Comparison of ENCODE assay signal across 1 cellular context in the genomic region with DNA sequence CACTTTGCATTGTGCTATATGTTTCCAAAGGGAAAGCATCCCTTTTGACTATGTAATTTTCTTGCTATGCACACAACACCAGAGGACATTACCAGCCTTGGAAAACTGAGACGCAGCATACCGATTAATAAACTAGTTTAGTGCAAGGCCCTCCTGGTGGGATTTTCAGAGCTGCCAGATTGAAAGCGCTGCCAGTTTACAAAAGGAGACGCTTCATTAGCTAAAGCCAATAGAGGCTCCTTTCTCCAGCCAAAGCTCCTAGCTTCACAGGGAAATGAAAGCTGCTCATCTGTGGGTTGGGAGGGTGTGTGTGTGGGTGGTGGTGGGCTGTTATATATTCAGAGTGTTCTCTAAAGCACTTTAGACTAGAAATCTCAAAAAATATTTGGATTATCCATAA.
TF ChIP-seq lines count a peak whose summit lies in the region.

No MANE protein-coding gene starts in this region.

TF ChIP-seq in GM23338, 12 proteins besides CTCF, POLR2A, EP300 and RAD21 (continued from another document):
- TF ChIP-seq, protein P1, sequence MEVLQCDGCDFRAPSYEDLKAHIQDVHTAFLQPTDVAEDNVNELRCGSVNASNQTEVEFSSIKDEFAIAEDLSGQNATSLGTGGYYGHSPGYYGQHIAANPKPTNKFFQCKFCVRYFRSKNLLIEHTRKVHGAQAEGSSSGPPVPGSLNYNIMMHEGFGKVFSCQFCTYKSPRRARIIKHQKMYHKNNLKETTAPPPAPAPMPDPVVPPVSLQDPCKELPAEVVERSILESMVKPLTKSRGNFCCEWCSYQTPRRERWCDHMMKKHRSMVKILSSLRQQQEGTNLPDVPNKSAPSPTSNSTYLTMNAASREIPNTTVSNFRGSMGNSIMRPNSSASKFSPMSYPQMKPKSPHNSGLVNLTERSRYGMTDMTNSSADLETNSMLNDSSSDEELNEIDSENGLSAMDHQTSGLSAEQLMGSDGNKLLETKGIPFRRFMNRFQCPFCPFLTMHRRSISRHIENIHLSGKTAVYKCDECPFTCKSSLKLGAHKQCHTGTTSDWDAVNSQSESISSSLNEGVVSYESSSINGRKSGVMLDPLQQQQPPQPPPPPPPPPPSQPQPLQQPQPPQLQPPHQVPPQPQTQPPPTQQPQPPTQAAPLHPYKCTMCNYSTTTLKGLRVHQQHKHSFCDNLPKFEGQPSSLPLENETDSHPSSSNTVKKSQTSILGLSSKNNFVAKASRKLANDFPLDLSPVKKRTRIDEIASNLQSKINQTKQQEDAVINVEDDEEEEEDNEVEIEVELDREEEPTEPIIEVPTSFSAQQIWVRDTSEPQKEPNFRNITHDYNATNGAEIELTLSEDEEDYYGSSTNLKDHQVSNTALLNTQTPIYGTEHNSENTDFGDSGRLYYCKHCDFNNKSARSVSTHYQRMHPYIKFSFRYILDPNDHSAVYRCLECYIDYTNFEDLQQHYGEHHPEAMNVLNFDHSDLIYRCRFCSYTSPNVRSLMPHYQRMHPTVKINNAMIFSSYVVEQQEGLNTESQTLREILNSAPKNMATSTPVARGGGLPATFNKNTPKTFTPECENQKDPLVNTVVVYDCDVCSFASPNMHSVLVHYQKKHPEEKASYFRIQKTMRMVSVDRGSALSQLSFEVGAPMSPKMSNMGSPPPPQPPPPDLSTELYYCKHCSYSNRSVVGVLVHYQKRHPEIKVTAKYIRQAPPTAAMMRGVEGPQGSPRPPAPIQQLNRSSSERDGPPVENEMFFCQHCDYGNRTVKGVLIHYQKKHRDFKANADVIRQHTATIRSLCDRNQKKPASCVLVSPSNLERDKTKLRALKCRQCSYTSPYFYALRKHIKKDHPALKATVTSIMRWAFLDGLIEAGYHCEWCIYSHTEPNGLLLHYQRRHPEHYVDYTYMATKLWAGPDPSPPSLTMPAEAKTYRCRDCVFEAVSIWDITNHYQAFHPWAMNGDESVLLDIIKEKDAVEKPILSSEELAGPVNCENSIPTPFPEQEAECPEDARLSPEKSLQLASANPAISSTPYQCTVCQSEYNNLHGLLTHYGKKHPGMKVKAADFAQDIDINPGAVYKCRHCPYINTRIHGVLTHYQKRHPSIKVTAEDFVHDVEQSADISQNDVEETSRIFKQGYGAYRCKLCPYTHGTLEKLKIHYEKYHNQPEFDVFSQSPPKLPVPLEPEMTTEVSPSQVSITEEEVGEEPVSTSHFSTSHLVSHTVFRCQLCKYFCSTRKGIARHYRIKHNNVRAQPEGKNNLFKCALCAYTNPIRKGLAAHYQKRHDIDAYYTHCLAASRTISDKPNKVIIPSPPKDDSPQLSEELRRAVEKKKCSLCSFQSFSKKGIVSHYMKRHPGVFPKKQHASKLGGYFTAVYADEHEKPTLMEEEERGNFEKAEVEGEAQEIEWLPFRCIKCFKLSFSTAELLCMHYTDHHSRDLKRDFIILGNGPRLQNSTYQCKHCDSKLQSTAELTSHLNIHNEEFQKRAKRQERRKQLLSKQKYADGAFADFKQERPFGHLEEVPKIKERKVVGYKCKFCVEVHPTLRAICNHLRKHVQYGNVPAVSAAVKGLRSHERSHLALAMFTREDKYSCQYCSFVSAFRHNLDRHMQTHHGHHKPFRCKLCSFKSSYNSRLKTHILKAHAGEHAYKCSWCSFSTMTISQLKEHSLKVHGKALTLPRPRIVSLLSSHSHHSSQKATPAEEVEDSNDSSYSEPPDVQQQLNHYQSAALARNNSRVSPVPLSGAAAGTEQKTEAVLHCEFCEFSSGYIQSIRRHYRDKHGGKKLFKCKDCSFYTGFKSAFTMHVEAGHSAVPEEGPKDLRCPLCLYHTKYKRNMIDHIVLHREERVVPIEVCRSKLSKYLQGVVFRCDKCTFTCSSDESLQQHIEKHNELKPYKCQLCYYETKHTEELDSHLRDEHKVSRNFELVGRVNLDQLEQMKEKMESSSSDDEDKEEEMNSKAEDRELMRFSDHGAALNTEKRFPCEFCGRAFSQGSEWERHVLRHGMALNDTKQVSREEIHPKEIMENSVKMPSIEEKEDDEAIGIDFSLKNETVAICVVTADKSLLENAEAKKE (CRISPR knock-in tag; IDR thresholded peaks at IDR 0.05), result no peak
- TF ChIP-seq EZH2phosphoT487 (IDR thresholded peaks at IDR 0.05; ENCODE audit: unreplicated experiment) (no peak), STAT1 (IDR thresholded peaks at IDR 0.05; ENCODE audit: unreplicated experiment) (no peak), NANOG (IDR thresholded peaks at IDR 0.05; ENCODE audit: borderline replicate concordance) (no peak), EZH2 (IDR thresholded peaks at IDR 0.05; ENCODE audit: low read depth, unreplicated experiment) (no peak), JUNB (IDR thresholded peaks at IDR 0.05; ENCODE audit: unreplicated experiment) (no peak), ZNF114 (CRISPR knock-in tag; IDR thresholded peaks at IDR 0.05) (no peak)
